Comparison of ENCODE assay signal across 8 cellular contexts in genomic region chr19:3547301-3547731, GRCh38. TPM values are rescaled to one million over a fixed set of nuclear protein-coding genes. Genes with fewer than 3 reads are reported as not detected.
DNase-seq lines count a peak whose midpoint lies in the region; ATAC-seq and TF ChIP-seq lines count a peak whose summit lies in the region.

No MANE protein-coding gene starts in this region.

- DNase-seq in activated CD4-positive, alpha-beta T cell treated with anti-CD3 and anti-CD28 coated beads, Interleukin-2, amount 10 ng/mL, durations not matched to agents 24 days and 14 days: peak; percentile 78
- DNase-seq in activated CD4-positive, alpha-beta T cell treated with anti-CD3 and anti-CD28 coated beads, Interleukin-2, amount 50 U/mL, for 4 hours: no peak
- DNase-seq in fibroblast of mammary gland (ENCODE audit: low read depth) (peak; percentile 26), inferior parietal cortex (ENCODE audit: extremely low spot score) (no peak), OCI-M2 (lab: John Stamatoyannopoulos, UW; ENCODE audit: unreplicated experiment) (no peak)
- peak; percentile 68 for DNase-seq in stimulated activated naive CD8-positive, alpha-beta T cell treated with anti-CD3 and anti-CD28 coated beads, Interleukin-15, Interleukin-2, amounts not matched to agents 100 U/mL and 50 U/mL, for 24 hours

- peaks cover 29% of the 10 kb centered on the region for H3K36me3 Mint-ChIP-seq in activated CD4-positive, alpha-beta T cell treated with anti-CD3 and anti-CD28 coated beads, Interleukin-2, amount 10 ng/mL, durations not matched to agents 24 days and 14 days (ENCODE audit: low read depth)

- H3K27ac Mint-ChIP-seq in activated CD4-positive, alpha-beta T cell treated with anti-CD3 and anti-CD28 coated beads, Interleukin-2, amount 10 ng/mL, durations not matched to agents 24 days and 14 days: no peak overlapping the region

- no peak overlapping the region for H3K4me3 ChIP-seq in WI38 (ENCODE audit: low read depth, low read length)
- no peak overlapping the region for H3K4me3 ChIP-seq in fibroblast of mammary gland (ENCODE audit: control insufficient read depth, low read depth, low read length)

- no peak overlapping the region for H3K4me3 Mint-ChIP-seq in activated CD4-positive, alpha-beta T cell treated with anti-CD3 and anti-CD28 coated beads, Interleukin-2, amount 10 ng/mL, durations not matched to agents 24 days and 14 days

- ATAC-seq in stimulated activated naive CD8-positive, alpha-beta T cell treated with anti-CD3 and anti-CD28 coated beads, Interleukin-15, Interleukin-2, amounts not matched to agents 100 U/mL and 50 U/mL, for 24 hours: no peak
- no peak for ATAC-seq in HG03439 (IDR thresholded peaks at IDR 0.05; ENCODE audit: unreplicated experiment)

- TF ChIP-seq CTCF in WI38 (IDR thresholded peaks at IDR 0.05; ENCODE audit: low read depth, low read length): peak; percentile 61; the same call in 1 of the 2 replicates
- TF ChIP-seq CTCF in fibroblast of mammary gland (conservative IDR thresholded peaks at IDR 0.05; ENCODE audit: control insufficient read depth, insufficient read depth, low read depth, low read length): peak; percentile 51

- H3K27me3 Mint-ChIP-seq in activated CD4-positive, alpha-beta T cell treated with anti-CD3 and anti-CD28 coated beads, Interleukin-2, amount 10 ng/mL, durations not matched to agents 24 days and 14 days: no peaks in the 10 kb centered on the region

- intact Hi-C loops in activated CD4-positive, alpha-beta T cell treated with anti-CD3 and anti-CD28 coated beads, Interleukin-2, amount 10 ng/mL, durations not matched to agents 24 days and 14 days (cut with micrococcal nuclease): loop anchor here (5.0 kb wide), 1 partner anchor 160 kb away; the partner anchor contains the start of gene TJP3

- H3K4me1 Mint-ChIP-seq in activated CD4-positive, alpha-beta T cell treated with anti-CD3 and anti-CD28 coated beads, Interleukin-2, amount 10 ng/mL, durations not matched to agents 24 days and 14 days: peaks cover 12% of the 10 kb centered on the region

- no peaks in the 10 kb centered on the region for H3K9me3 Mint-ChIP-seq in activated CD4-positive, alpha-beta T cell treated with anti-CD3 and anti-CD28 coated beads, Interleukin-2, amount 10 ng/mL, durations not matched to agents 24 days and 14 days

RNA-seq across cellular contexts. Expression of gene TEKTIP1, which starts 8.3 kb away (rescaled TPM):
- 1.4 and 2.2 TPM in 2 replicates for total RNA-seq in activated CD4-positive, alpha-beta T cell treated with anti-CD3 and anti-CD28 coated beads, Interleukin-2, amount 10 ng/mL, durations not matched to agents 24 days and 14 days

RNA-seq across cellular contexts. Expression of gene MFSD12, which starts 10.1 kb away (rescaled TPM):
- 119 and 124 TPM in 2 replicates for total RNA-seq in activated CD4-positive, alpha-beta T cell treated with anti-CD3 and anti-CD28 coated beads, Interleukin-2, amount 10 ng/mL, durations not matched to agents 24 days and 14 days

RNA-seq across cellular contexts. Expression of gene HMG20B, which starts 25.4 kb away (rescaled TPM):
- 53.7 and 59.3 TPM in 2 replicates for total RNA-seq in activated CD4-positive, alpha-beta T cell treated with anti-CD3 and anti-CD28 coated beads, Interleukin-2, amount 10 ng/mL, durations not matched to agents 24 days and 14 days

RNA-seq across cellular contexts. Expression of gene GIPC3, which starts 38.0 kb away (rescaled TPM):
- 0.36 and 0.37 TPM in 2 replicates for total RNA-seq in activated CD4-positive, alpha-beta T cell treated with anti-CD3 and anti-CD28 coated beads, Interleukin-2, amount 10 ng/mL, durations not matched to agents 24 days and 14 days

RNA-seq across cellular contexts. Expression of gene FZR1, which starts 41.2 kb away (rescaled TPM):
- 37.3 and 38.7 TPM in 2 replicates for total RNA-seq in activated CD4-positive, alpha-beta T cell treated with anti-CD3 and anti-CD28 coated beads, Interleukin-2, amount 10 ng/mL, durations not matched to agents 24 days and 14 days

Comparison
In these comparisons a context has a peak if more than half of its experiments do, and no peak if none do; other contexts are left out.
1. DNase-seq: peak in activated CD4-positive, alpha-beta T cell treated with anti-CD3 and anti-CD28 coated beads, Interleukin-2, amount 10 ng/mL, durations not matched to agents 24 days and 14 days (single experiment), fibroblast of mammary gland (single experiment) and stimulated activated naive CD8-positive, alpha-beta T cell treated with anti-CD3 and anti-CD28 coated beads, Interleukin-15, Interleukin-2, amounts not matched to agents 100 U/mL and 50 U/mL, for 24 hours (single experiment); none in activated CD4-positive, alpha-beta T cell treated with anti-CD3 and anti-CD28 coated beads, Interleukin-2, amount 50 U/mL, for 4 hours (0 of 2), inferior parietal cortex (single experiment) and OCI-M2 (single experiment).